In genomic region chr2:236682651-236683422, GRCh38 we compare ENCODE assay signal across 1 cellular context.
TF ChIP-seq lines count a peak whose summit lies in the region.

No MANE protein-coding gene starts in this region.

TF ChIP-seq in K562, 482 proteins besides CTCF, POLR2A, EP300 and RAD21:
- peak; percentile 72 for TF ChIP-seq MAFG (tag; conservative IDR thresholded peaks at IDR 0.05)
- no peak for TF ChIP-seq SAFB2 (IDR thresholded peaks at IDR 0.05; ENCODE audit: borderline replicate concordance, low read depth, low read length, severe bottlenecking)
- TF ChIP-seq MAFF (IDR thresholded peaks at IDR 0.05; ENCODE audit: low read length) = peak; percentile 13; the same call in 1 of the 2 replicates
- no peak for TF ChIP-seq HIVEP1 (CRISPR knock-in tag; IDR thresholded peaks at IDR 0.05)
- peak; percentile 64; the same call in 1 of the 2 replicates for TF ChIP-seq ZNF316 (IDR thresholded peaks at IDR 0.05)
- no peak for TF ChIP-seq ZNF717 (CRISPR knock-in tag; IDR thresholded peaks at IDR 0.05)
- TF ChIP-seq C11orf30 (IDR thresholded peaks at IDR 0.05; ENCODE audit: low read depth) = 0 out of 2 replicates have a peak, but pooled peaks have one; percentile 39
TF ChIP-seq in K562: peak in this region for 4.
